ENCODE assay signal across 8 cellular contexts in the genomic region with DNA sequence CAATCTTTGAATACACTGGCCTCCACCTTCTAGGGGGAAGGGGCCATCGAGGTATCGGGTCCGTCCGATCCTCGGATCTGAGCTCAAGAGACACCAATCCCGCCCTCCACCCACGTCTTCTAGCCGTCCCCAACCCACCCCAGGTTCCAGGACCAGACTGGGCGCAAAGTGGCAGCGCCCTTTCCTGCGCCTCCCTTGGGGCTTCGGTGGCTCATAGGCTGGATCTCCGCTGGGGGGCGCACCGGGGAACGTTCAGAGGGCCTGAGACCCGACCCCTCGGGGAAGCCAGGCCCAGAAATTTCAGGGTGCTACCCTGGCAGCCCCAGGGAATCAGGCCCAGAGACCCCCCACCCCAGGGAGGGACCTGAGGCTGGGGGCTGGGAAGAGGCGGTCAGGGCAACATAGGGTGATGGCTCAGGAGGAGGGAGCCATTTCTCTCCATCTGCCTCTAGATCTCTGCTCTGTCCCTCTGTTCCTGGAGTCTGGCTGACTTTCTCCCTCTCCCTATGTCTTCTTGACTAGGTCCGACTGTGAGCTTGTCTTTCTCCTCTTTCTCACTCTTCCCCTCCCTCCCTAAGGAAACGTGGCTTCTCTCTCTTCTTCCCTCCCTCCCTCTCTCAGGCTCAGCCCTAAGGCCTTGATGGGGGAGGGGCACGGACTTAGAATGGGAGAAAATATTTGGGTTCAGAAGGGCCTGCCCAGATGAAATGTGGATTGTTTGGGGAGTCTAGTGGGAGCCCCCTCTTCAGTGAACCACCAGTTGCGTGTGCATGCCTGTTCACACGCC. TPM values are rescaled to one million over a fixed set of nuclear protein-coding genes. Genes with fewer than 3 reads are reported as not detected.
DNase-seq lines count a peak whose midpoint lies in the region; ATAC-seq and TF ChIP-seq lines count a peak whose summit lies in the region.

No MANE protein-coding gene starts in this region.

- peaks cover 15% of the 10 kb centered on the region for H3K27me3 Mint-ChIP-seq in GM23338 (ENCODE audit: insufficient read depth, low read depth, poor library complexity)
- peaks cover 33% of the 10 kb centered on the region for H3K27me3 Mint-ChIP-seq in activated CD8-positive, alpha-beta T cell treated with anti-CD3 and anti-CD28 coated beads for 36 hours
- H3K27me3 Mint-ChIP-seq in progenitor cell of endocrine pancreas: peaks cover 18% of the 10 kb centered on the region

- H3K4me3 Mint-ChIP-seq in GM23338: peak overlapping the region; percentile 80
- peak overlapping the region; percentile 7 for H3K4me3 Mint-ChIP-seq in activated CD8-positive, alpha-beta T cell treated with anti-CD3 and anti-CD28 coated beads for 36 hours
- H3K4me3 Mint-ChIP-seq in progenitor cell of endocrine pancreas (ENCODE audit: low read depth): peak overlapping the region; percentile 76

- intact Hi-C loops in activated CD8-positive, alpha-beta T cell treated with anti-CD3 and anti-CD28 coated beads for 36 hours (cut with micrococcal nuclease): no loop called here

- H2AFZ ChIP-seq in GM23338: peak overlapping the region; percentile 98

- no peaks in the 10 kb centered on the region; the same call in 2 of the 3 replicates for H3K9me3 Mint-ChIP-seq in GM23338
- H3K9me3 Mint-ChIP-seq in activated CD8-positive, alpha-beta T cell treated with anti-CD3 and anti-CD28 coated beads for 36 hours: no peaks in the 10 kb centered on the region
- no peaks in the 10 kb centered on the region for H3K9me3 Mint-ChIP-seq in progenitor cell of endocrine pancreas (ENCODE audit: low read depth)

- TF ChIP-seq CTCF in GM23338 (conservative IDR thresholded peaks at IDR 0.05; ENCODE audit: low read depth in 2 of 2) (peak; percentile 76 to 86), foreskin keratinocyte (conservative IDR thresholded peaks at IDR 0.05) (peak; percentile 53), progenitor cell of endocrine pancreas (IDR thresholded peaks at IDR 0.05; ENCODE audit: unreplicated experiment) (peak; percentile 68)
- TF ChIP-seq CTCF in activated CD8-positive, alpha-beta T cell treated with anti-CD3 and anti-CD28 coated beads for 36 hours (IDR thresholded peaks at IDR 0.05): peak; percentile 55

- ATAC-seq in GM23338: peak; percentile 74
- ATAC-seq in activated CD8-positive, alpha-beta T cell treated with anti-CD3 and anti-CD28 coated beads for 36 hours: peak; percentile 74
- ATAC-seq in foreskin keratinocyte: peak; percentile 31
- no peak for ATAC-seq in GM21723 (IDR thresholded peaks at IDR 0.05; ENCODE audit: unreplicated experiment)
- ATAC-seq in HG02678 (IDR thresholded peaks at IDR 0.05; ENCODE audit: unreplicated experiment): no peak

- no peak overlapping the region for H3K27ac ChIP-seq in GM23338 (ENCODE audit: low read depth)
- no peak overlapping the region for H3K27ac ChIP-seq in foreskin keratinocyte

- H3K4me2 ChIP-seq in GM23338: peak overlapping the region; percentile 98

- CTCF ChIA-PET in activated CD8-positive, alpha-beta T cell treated with anti-CD3 and anti-CD28 coated beads for 36 hours (lab: Charles Lee): interaction anchor here (0.9 to 2.7 kb wide), 13 partner anchors 11 to 319 kb away, joined by 3 to 12 read pairs (median 4); no protein-coding TSS in a partner anchor

- H3K4me1 Mint-ChIP-seq in GM23338: peaks cover 57% of the 10 kb centered on the region
- peaks cover 4% of the 10 kb centered on the region for H3K4me1 Mint-ChIP-seq in activated CD8-positive, alpha-beta T cell treated with anti-CD3 and anti-CD28 coated beads for 36 hours (ENCODE audit: low read depth)
- peaks cover 51% of the 10 kb centered on the region for H3K4me1 Mint-ChIP-seq in progenitor cell of endocrine pancreas (ENCODE audit: low read depth)

- 0 out of 2 replicates have a peak, but pooled peaks cover 2% of the 10 kb centered on the region for H3K27me3 ChIP-seq in GM23338 (ENCODE audit: insufficient read depth)
- peaks cover 47% of the 10 kb centered on the region for H3K27me3 ChIP-seq in foreskin keratinocyte

- H3K9me2 ChIP-seq in GM23338 (ENCODE audit: insufficient read depth): no peaks in the 10 kb centered on the region

- H4K20me1 ChIP-seq in GM23338 (replicated peaks; ENCODE audit: insufficient read depth): no peaks in the 10 kb centered on the region

- peak; percentile 57 for DNase-seq in A172 (ENCODE audit: low spot score)
- DNase-seq in GM23338 (ENCODE audit: low spot score): peak; percentile 87
- peak; percentile 64 for DNase-seq in activated CD8-positive, alpha-beta T cell treated with anti-CD3 and anti-CD28 coated beads for 36 hours
- no peak for DNase-seq in foreskin keratinocyte
- peak; percentile 63 for DNase-seq in progenitor cell of endocrine pancreas (ENCODE audit: low spot score, unreplicated experiment)
- DNase-seq in H4 (ENCODE audit: low spot score): no peak

- H3K27ac Mint-ChIP-seq in GM23338 (no peak overlapping the region), progenitor cell of endocrine pancreas (peak overlapping the region; percentile 87)
- no peak overlapping the region for H3K27ac Mint-ChIP-seq in activated CD8-positive, alpha-beta T cell treated with anti-CD3 and anti-CD28 coated beads for 36 hours

- POLR2A ChIA-PET in activated CD8-positive, alpha-beta T cell treated with anti-CD3 and anti-CD28 coated beads for 36 hours (lab: Charles Lee): interaction anchor here (2.3 kb wide), 1 partner anchor 40 kb away, joined by 8 read pairs; no protein-coding TSS in a partner anchor

- no peaks in the 10 kb centered on the region for H3K36me3 ChIP-seq in GM23338 (ENCODE audit: insufficient read depth)

- 0 out of 2 replicates have a peak, but pooled peaks cover 5% of the 10 kb centered on the region for H3K79me2 ChIP-seq in GM23338 (replicated peaks; ENCODE audit: insufficient read depth)

- H3K4me3 ChIP-seq in GM23338: peak overlapping the region; percentile 91

- H3K4me1 ChIP-seq in GM23338 (ENCODE audit: insufficient read depth) (peaks cover 40% of the 10 kb centered on the region), foreskin keratinocyte (peaks cover under 1% of the 10 kb centered on the region)

- peaks cover 21% of the 10 kb centered on the region for H3F3A ChIP-seq in GM23338 (replicated peaks; ENCODE audit: low read depth)

- H3K36me3 Mint-ChIP-seq in GM23338 (ENCODE audit: low read depth): no peaks in the 10 kb centered on the region; the same call in 2 of the 3 replicates
- H3K36me3 Mint-ChIP-seq in activated CD8-positive, alpha-beta T cell treated with anti-CD3 and anti-CD28 coated beads for 36 hours (ENCODE audit: low read depth): no peaks in the 10 kb centered on the region
- H3K36me3 Mint-ChIP-seq in progenitor cell of endocrine pancreas (ENCODE audit: insufficient read depth): no peaks in the 10 kb centered on the region

TF ChIP-seq in GM23338, 12 proteins besides CTCF, POLR2A, EP300 and RAD21 (continues in another document):
- TF ChIP-seq POLR2AphosphoS5 (IDR thresholded peaks at IDR 0.05; ENCODE audit: low read depth) (no peak), NANOG (IDR thresholded peaks at IDR 0.05; ENCODE audit: borderline replicate concordance) (no peak), EZH2phosphoT487 (IDR thresholded peaks at IDR 0.05; ENCODE audit: unreplicated experiment) (no peak)
- TF ChIP-seq, protein P1, sequence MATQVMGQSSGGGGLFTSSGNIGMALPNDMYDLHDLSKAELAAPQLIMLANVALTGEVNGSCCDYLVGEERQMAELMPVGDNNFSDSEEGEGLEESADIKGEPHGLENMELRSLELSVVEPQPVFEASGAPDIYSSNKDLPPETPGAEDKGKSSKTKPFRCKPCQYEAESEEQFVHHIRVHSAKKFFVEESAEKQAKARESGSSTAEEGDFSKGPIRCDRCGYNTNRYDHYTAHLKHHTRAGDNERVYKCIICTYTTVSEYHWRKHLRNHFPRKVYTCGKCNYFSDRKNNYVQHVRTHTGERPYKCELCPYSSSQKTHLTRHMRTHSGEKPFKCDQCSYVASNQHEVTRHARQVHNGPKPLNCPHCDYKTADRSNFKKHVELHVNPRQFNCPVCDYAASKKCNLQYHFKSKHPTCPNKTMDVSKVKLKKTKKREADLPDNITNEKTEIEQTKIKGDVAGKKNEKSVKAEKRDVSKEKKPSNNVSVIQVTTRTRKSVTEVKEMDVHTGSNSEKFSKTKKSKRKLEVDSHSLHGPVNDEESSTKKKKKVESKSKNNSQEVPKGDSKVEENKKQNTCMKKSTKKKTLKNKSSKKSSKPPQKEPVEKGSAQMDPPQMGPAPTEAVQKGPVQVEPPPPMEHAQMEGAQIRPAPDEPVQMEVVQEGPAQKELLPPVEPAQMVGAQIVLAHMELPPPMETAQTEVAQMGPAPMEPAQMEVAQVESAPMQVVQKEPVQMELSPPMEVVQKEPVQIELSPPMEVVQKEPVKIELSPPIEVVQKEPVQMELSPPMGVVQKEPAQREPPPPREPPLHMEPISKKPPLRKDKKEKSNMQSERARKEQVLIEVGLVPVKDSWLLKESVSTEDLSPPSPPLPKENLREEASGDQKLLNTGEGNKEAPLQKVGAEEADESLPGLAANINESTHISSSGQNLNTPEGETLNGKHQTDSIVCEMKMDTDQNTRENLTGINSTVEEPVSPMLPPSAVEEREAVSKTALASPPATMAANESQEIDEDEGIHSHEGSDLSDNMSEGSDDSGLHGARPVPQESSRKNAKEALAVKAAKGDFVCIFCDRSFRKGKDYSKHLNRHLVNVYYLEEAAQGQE (IDR thresholded peaks at IDR 0.05; ENCODE audit: unreplicated experiment): no peak

RNA-seq across cellular contexts. Expression of a gene that starts 1.1 kb away (rescaled TPM):
- 7.5 and 15.4 TPM in 2 replicates for total RNA-seq in A172 (2014; rRNA removed; shearing (Covaris generic))
- total RNA-seq in GM23338 (2014; rRNA removed; shearing (Covaris generic)): 4.5 and 8.5 TPM in 2 replicates
- polyA plus RNA-seq in GM23338 (2016; fragmentation: Nextera tagmentation; extraction: Ambion mirVana) (10.3 and 10.4 TPM in 2 replicates), foreskin keratinocyte (0.61 and 1.1 TPM in 2 replicates)
- not detected for total RNA-seq in activated CD8-positive, alpha-beta T cell treated with anti-CD3 and anti-CD28 coated beads for 36 hours
- total RNA-seq in foreskin keratinocyte (0.35 and 0.88 TPM in 2 replicates), progenitor cell of endocrine pancreas (9.5 and 9.6 TPM in 2 replicates)
- total RNA-seq in H4 (2014; rRNA removed; shearing (Covaris generic)): 0.60 and 1.3 TPM in 2 replicates

Comparison
In these comparisons a context has a peak if more than half of its experiments do, and no peak if none do; other contexts are left out.
1. DNase-seq: peak in A172 (single experiment), GM23338 (single experiment), activated CD8-positive, alpha-beta T cell treated with anti-CD3 and anti-CD28 coated beads for 36 hours (single experiment) and progenitor cell of endocrine pancreas (single experiment); none in foreskin keratinocyte (0 of 2) and H4 (single experiment).
2. ATAC-seq: peak in GM23338 (single experiment), activated CD8-positive, alpha-beta T cell treated with anti-CD3 and anti-CD28 coated beads for 36 hours (single experiment) and foreskin keratinocyte (single experiment); none in GM21723 (single experiment) and HG02678 (single experiment).
3. H3K4me3 Mint-ChIP-seq: peak in every context shown above with its lines; median percentile 80 in GM23338; 76 in progenitor cell of endocrine pancreas; 7 in activated CD8-positive, alpha-beta T cell treated with anti-CD3 and anti-CD28 coated beads for 36 hours.
4. Peak in every context shown above with its lines, with median percentiles within 50 percentile points of each other: CTCF ChIP-seq.